ENCODE assay signal across 8 cellular contexts in the genomic region with DNA sequence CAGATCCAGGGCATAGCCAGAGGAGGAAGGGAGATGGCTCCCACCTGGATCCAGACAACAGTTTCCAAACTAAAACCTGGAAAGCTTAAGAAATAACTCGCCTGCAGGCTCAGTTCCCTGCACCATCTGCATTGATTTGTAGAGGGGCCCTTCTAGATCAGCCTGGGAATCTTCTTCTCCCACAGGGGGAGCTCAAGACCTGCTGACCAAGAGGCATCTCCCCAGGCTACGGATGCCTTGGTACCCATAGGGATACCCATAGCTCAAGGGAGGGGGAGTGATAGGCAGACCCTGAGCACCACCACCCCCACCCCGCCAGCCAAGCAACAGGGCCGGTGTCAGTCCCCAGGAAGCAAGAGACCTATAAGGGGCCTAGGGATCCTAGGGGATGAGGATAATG. TPM values are rescaled to one million over a fixed set of nuclear protein-coding genes. Genes with fewer than 3 reads are reported as not detected.
DNase-seq lines count a peak whose midpoint lies in the region; ATAC-seq and TF ChIP-seq lines count a peak whose summit lies in the region.

No MANE protein-coding gene starts in this region.

- no peak for TF ChIP-seq POLR2A in sigmoid colon (IDR thresholded peaks at IDR 0.05)

- intact Hi-C loops in A673 (cut with micrococcal nuclease; ENCODE audit: unreplicated experiment), result loop anchor here (2.0 to 5.0 kb wide), 3 partner anchors 76 to 420 kb away; no protein-coding TSS in a partner anchor
- intact Hi-C loops in natural killer cell (cut with micrococcal nuclease), result loop anchor here (2.0 kb wide), 1 partner anchor 166 kb away; no protein-coding TSS in a partner anchor
- intact Hi-C loops in sigmoid colon (cut with DNase I), result no loop called here

- no peak overlapping the region for H3K4me3 Mint-ChIP-seq in activated T-helper 17 cell treated with anti-CD3 and anti-CD28 coated beads, Interleukin-2, amount 50 U/mL, for 72 hours
- no peak overlapping the region for H3K4me3 Mint-ChIP-seq in natural killer cell

- in situ Hi-C loops in KBM-7 (cut with MboI; ENCODE audit: low pct_unique_long_range_greater_than_20kb, low sequenced_read_pairs), result no loop called here

- H3K36me3 ChIP-seq in A673 (ENCODE audit: insufficient read depth, low read length, poor library complexity, severe bottlenecking) (no peaks in the 10 kb centered on the region), sigmoid colon (no peaks in the 10 kb centered on the region)

- CTCF ChIA-PET in A673 (lab: Charles Lee), result interaction anchor here (0.6 to 1.7 kb wide), 6 partner anchors 35 to 200 kb away, joined by 3 to 14 read pairs (median 4); a partner anchor contains a TSS

- H3K27me3 ChIP-seq in A673 (replicated peaks; ENCODE audit: insufficient read depth, low read depth, low read length, poor library complexity), result no peaks in the 10 kb centered on the region
- H3K27me3 ChIP-seq in sigmoid colon, result no peaks in the 10 kb centered on the region

- H3K9me3 Mint-ChIP-seq in activated T-helper 17 cell treated with anti-CD3 and anti-CD28 coated beads, Interleukin-2, amount 50 U/mL, for 72 hours, result peaks cover 6% of the 10 kb centered on the region
- no peaks in the 10 kb centered on the region for H3K9me3 Mint-ChIP-seq in natural killer cell

- H3K4me1 ChIP-seq in A673 (ENCODE audit: insufficient read depth, low read length, poor library complexity, severe bottlenecking) (no peaks in the 10 kb centered on the region), sigmoid colon (no peaks in the 10 kb centered on the region)

- H3K4me3 ChIP-seq in A673 (ENCODE audit: low read depth, low read length, poor library complexity, severe bottlenecking) (no peak overlapping the region), sigmoid colon (no peak overlapping the region)

- peaks cover 3% of the 10 kb centered on the region for H3K4me1 Mint-ChIP-seq in activated T-helper 17 cell treated with anti-CD3 and anti-CD28 coated beads, Interleukin-2, amount 50 U/mL, for 72 hours
- H3K4me1 Mint-ChIP-seq in natural killer cell, result no peaks in the 10 kb centered on the region

- DNase-seq in A673 (ENCODE audit: low spot score) (peak; percentile 62), GM10266 (ENCODE audit: extremely low spot score) (peak; percentile 30), KBM-7 (peak; percentile 49), natural killer cell (no peak), DMS79 (lab: John Stamatoyannopoulos, UW) (no peak), sigmoid colon (no peak)

- POLR2A ChIA-PET in A673 (lab: Charles Lee; ENCODE audit: low non-redundant PET), result no interaction called here

- no peak for TF ChIP-seq EP300 in sigmoid colon (IDR thresholded peaks at IDR 0.05)

- 57 to 61% methylated on average over 4 of the region's 4 CpGs for WGBS in sigmoid colon, 2 donors

- no peak overlapping the region for H3K27ac Mint-ChIP-seq in activated T-helper 17 cell treated with anti-CD3 and anti-CD28 coated beads, Interleukin-2, amount 50 U/mL, for 72 hours
- H3K27ac Mint-ChIP-seq in natural killer cell, result no peak overlapping the region

- peaks cover 20% of the 10 kb centered on the region for H3K27me3 Mint-ChIP-seq in activated T-helper 17 cell treated with anti-CD3 and anti-CD28 coated beads, Interleukin-2, amount 50 U/mL, for 72 hours
- H3K27me3 Mint-ChIP-seq in natural killer cell (ENCODE audit: low read depth in 2 of 2), result peaks cover 14 to 27% of the 10 kb centered on the region in 2 donors

- H3K27ac ChIP-seq in A673 (ENCODE audit: low read depth, low read length, poor library complexity, severe bottlenecking), result no peak overlapping the region
- H3K27ac ChIP-seq in sigmoid colon, result no peak overlapping the region

- peak; percentile 42 for ATAC-seq in activated T-helper 17 cell treated with anti-CD3 and anti-CD28 coated beads, Interleukin-2, amount 50 U/mL, for 72 hours (replicated peaks)
- ATAC-seq in natural killer cell, result peak in 2 of 3 donors; percentile 36 to 49
- ATAC-seq in GM21528 (IDR thresholded peaks at IDR 0.05; ENCODE audit: low FRiP score, unreplicated experiment), result no peak

- peak; percentile 61 for TF ChIP-seq CTCF in A673 (conservative IDR thresholded peaks at IDR 0.05; ENCODE audit: low read depth, low read length)
- TF ChIP-seq CTCF in GM10266 (IDR thresholded peaks at IDR 0.05; ENCODE audit: control insufficient read depth, insufficient read depth, low read depth, missing control alignments), result peak; percentile 48
- TF ChIP-seq CTCF in natural killer cell (IDR thresholded peaks at IDR 0.05), result no peak
- TF ChIP-seq CTCF in sigmoid colon (IDR thresholded peaks at IDR 0.05), result no peak

- H3K9me3 ChIP-seq in A673 (ENCODE audit: low read depth, low read length, poor library complexity, severe bottlenecking), result no peaks in the 10 kb centered on the region
- no peaks in the 10 kb centered on the region for H3K9me3 ChIP-seq in sigmoid colon

- H3K36me3 Mint-ChIP-seq in activated T-helper 17 cell treated with anti-CD3 and anti-CD28 coated beads, Interleukin-2, amount 50 U/mL, for 72 hours (ENCODE audit: low read depth), result no peaks in the 10 kb centered on the region
- no peaks in the 10 kb centered on the region for H3K36me3 Mint-ChIP-seq in natural killer cell

- BruUV-seq in A673 (replicated peaks; lab: Mats Ljungman, UMichigan), result no TSS peak

RNA-seq across cellular contexts. Expression of a gene that starts 28.0 kb away (rescaled TPM):
- total RNA-seq in A673 (2021), result 0.04 and 0.06 TPM in 2 replicates
- total RNA-seq in activated T-helper 17 cell treated with anti-CD3 and anti-CD28 coated beads, Interleukin-2, amount 50 U/mL, for 72 hours, result under 1 TPM in 1 of 2 donors, not detected in 1; 0.05 TPM
- not detected for total RNA-seq in natural killer cell
- total RNA-seq in sigmoid colon, result under 1 TPM in 3 of 4 donors, not detected in 1; 0.14 to 0.36 (median 0.28) TPM
- polyA plus RNA-seq in sigmoid colon, result under 1 TPM in 2 of 3 donors, not detected in 1; 0.12 to 0.23 TPM

Comparison
In these comparisons a context has a peak if more than half of its experiments do, and no peak if none do; other contexts are left out.
1. DNase-seq: peak in A673 (single experiment), GM10266 (single experiment) and KBM-7 (single experiment); none in natural killer cell (single experiment), DMS79 (single experiment) and sigmoid colon (single experiment).
2. CTCF ChIP-seq: peak in A673 (single experiment) and GM10266 (single experiment); none in natural killer cell (single experiment) and sigmoid colon (0 of 4).